In the genomic region with DNA sequence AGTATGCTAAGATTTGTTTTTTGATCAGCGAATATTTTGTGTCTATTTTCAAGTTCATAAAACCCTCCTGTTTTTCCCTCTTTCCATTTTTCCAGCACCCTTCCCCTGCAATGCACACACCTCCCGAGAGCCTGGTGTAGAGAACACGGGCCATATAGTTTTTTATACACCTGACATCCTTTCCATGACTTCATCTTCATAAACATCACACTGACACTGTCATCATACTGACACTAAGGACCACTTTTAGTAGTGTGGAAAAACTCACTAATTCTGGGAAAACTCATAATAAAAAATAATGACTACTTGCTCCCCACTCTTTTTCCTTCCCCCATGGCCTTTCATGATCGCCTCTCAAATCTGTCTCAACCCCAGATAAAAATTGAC, we compare ENCODE assay signal across 20 cellular contexts.
DNase-seq lines count a peak whose midpoint lies in the region; ATAC-seq and TF ChIP-seq lines count a peak whose summit lies in the region.
"Had no signal": no experiment of that assay in that cellular context is flagged by ENCODE, and none has a peak within 500 bp of the region (broad histone marks: within the 10 kb centered on the region; RNA-seq: fewer than 3 reads in every experiment).

No MANE protein-coding gene starts in this region.

- peak overlapping the region in 1 of 2 donors; percentile 51 for H3K4me3 Mint-ChIP-seq in activated T-cell treated with anti-CD3 and anti-CD28 coated beads, Interleukin-2, amount 50 U/mL, for 72 hours
- H3K4me3 Mint-ChIP-seq in chondrocyte (ENCODE audit: unreplicated experiment) (peak overlapping the region; percentile 32), nephron (peak overlapping the region in 1 of 3 experiments; percentile 7)
- H3K4me3 Mint-ChIP-seq: activated naive CD8-positive, alpha-beta T cell; CD8-positive, alpha-beta T cell; T-helper 2 cell treated with Interferon-gamma antibody and Interleukin-4, amounts not matched to agents 5 μg/mL and 100 μg/mL, for 36 hours had no signal

- no peaks in the 10 kb centered on the region for H3K27me3 ChIP-seq in thyroid gland
- H3K27me3 ChIP-seq in PC-3 (ENCODE audit: low read length): no peaks in the 10 kb centered on the region
- H3K27me3 ChIP-seq: gastroesophageal sphincter, neutrophil, transverse colon had no signal

- no peak for TF ChIP-seq POLR2A in thyroid gland (IDR thresholded peaks at IDR 0.05)

- POLR2A ChIA-PET in PC-3 (lab: Charles Lee; ENCODE audit: unreplicated experiment): interaction anchor here (0.7 kb wide), 1 partner anchor 989 kb away, joined by 3 read pairs; no protein-coding TSS in a partner anchor

- H3K9ac ChIP-seq in PC-3 (ENCODE audit: low read length): no peak overlapping the region

- no peaks in the 10 kb centered on the region for H3K27me3 Mint-ChIP-seq in activated T-cell treated with anti-CD3 and anti-CD28 coated beads, Interleukin-2, amount 50 U/mL, for 72 hours (ENCODE audit: low read depth)
- H3K27me3 Mint-ChIP-seq in chondrocyte (ENCODE audit: low read depth) (no peaks in the 10 kb centered on the region), nephron (ENCODE audit: low read depth) (no peaks in the 10 kb centered on the region)
- H3K27me3 Mint-ChIP-seq: activated naive CD8-positive, alpha-beta T cell had no signal

- H3K9me3 Mint-ChIP-seq in activated T-cell treated with anti-CD3 and anti-CD28 coated beads, Interleukin-2, amount 50 U/mL, for 72 hours: no peaks in the 10 kb centered on the region
- H3K9me3 Mint-ChIP-seq in chondrocyte (ENCODE audit: low read depth): no peaks in the 10 kb centered on the region
- H3K9me3 Mint-ChIP-seq in nephron: no peaks in the 10 kb centered on the region
- H3K9me3 Mint-ChIP-seq: CD8-positive, alpha-beta T cell; T-helper 2 cell treated with Interferon-gamma antibody and Interleukin-4, amounts not matched to agents 5 μg/mL and 100 μg/mL, for 36 hours had no signal

- H3K36me3 Mint-ChIP-seq in activated T-cell treated with anti-CD3 and anti-CD28 coated beads, Interleukin-2, amount 50 U/mL, for 72 hours (ENCODE audit: insufficient read depth in 2 of 2): no peaks in the 10 kb centered on the region
- no peaks in the 10 kb centered on the region for H3K36me3 Mint-ChIP-seq in chondrocyte (ENCODE audit: low read depth)
- peaks cover 22% of the 10 kb centered on the region for H3K36me3 Mint-ChIP-seq in nephron (ENCODE audit: low read depth)
- H3K36me3 Mint-ChIP-seq: activated naive CD8-positive, alpha-beta T cell had no signal

- no peaks in the 10 kb centered on the region for H3F3A ChIP-seq in PC-3 (ENCODE audit: low read length, unreplicated experiment)

- H3K4me3 ChIP-seq in thyroid gland (replicated peaks in 1 of 3): no peak overlapping the region
- H3K4me3 ChIP-seq in PC-3 (ENCODE audit: low read length): no peak overlapping the region
- H3K4me3 ChIP-seq: gastroesophageal sphincter, transverse colon had no signal

- H3K9me3 ChIP-seq in thyroid gland: no peaks in the 10 kb centered on the region
- no peaks in the 10 kb centered on the region for H3K9me3 ChIP-seq in PC-3 (ENCODE audit: low read length)
- H3K9me3 ChIP-seq: gastroesophageal sphincter, neutrophil, transverse colon had no signal

- H3K4me2 ChIP-seq in PC-3 (ENCODE audit: low read length): no peak overlapping the region

- peak overlapping the region; percentile 77 to 89 (median 86) for H3K27ac ChIP-seq in thyroid gland
- H3K27ac ChIP-seq in PC-3 (ENCODE audit: low read length): no peak overlapping the region
- H3K27ac ChIP-seq: gastroesophageal sphincter, neutrophil, transverse colon had no signal

- no peaks in the 10 kb centered on the region for H4K20me1 ChIP-seq in PC-3 (ENCODE audit: low read length)

- H2AFZ ChIP-seq in PC-3 (ENCODE audit: low read length): no peak overlapping the region

- TF ChIP-seq CTCF in chondrocyte (IDR thresholded peaks at IDR 0.05): no peak
- no peak for TF ChIP-seq CTCF in nephron (IDR thresholded peaks at IDR 0.05; ENCODE audit: unreplicated experiment in 3 of 3)
- TF ChIP-seq CTCF in thyroid gland (IDR thresholded peaks at IDR 0.05): no peak
- TF ChIP-seq CTCF in PC-3 (conservative IDR thresholded peaks at IDR 0.05; ENCODE audit: low read depth, low read length): no peak

- intact Hi-C loops in thyroid gland (cut with DNase I): no loop called here
- intact Hi-C loops in PC-3 (cut with micrococcal nuclease): no loop called here
- intact Hi-C loops in cardiac septum (cut with DNase I): no loop called here

- WGBS in thyroid gland, 2 donors: 65 to 76% methylated on average over 4 of the region's 4 CpGs

- H3K9me2 ChIP-seq in PC-3 (replicated peaks; ENCODE audit: low read length): no peaks in the 10 kb centered on the region

- H3K4me1 Mint-ChIP-seq in activated T-cell treated with anti-CD3 and anti-CD28 coated beads, Interleukin-2, amount 50 U/mL, for 72 hours (ENCODE audit: low read depth): peaks cover 13% of the 10 kb centered on the region
- H3K4me1 Mint-ChIP-seq in chondrocyte (ENCODE audit: low read depth) (peaks cover 17% of the 10 kb centered on the region), nephron (peaks cover 37% of the 10 kb centered on the region)

- H3K79me2 ChIP-seq in PC-3 (ENCODE audit: low read length): no peaks in the 10 kb centered on the region

- no TSS peak for BruUV-seq in PC-3 (replicated peaks; lab: Mats Ljungman, UMichigan)

- H3K36me3 ChIP-seq in thyroid gland (no peaks in the 10 kb centered on the region), PC-3 (ENCODE audit: low read depth, low read length) (no peaks in the 10 kb centered on the region)
- H3K36me3 ChIP-seq: neutrophil, transverse colon had no signal

- ATAC-seq in activated T-cell treated with anti-CD3 and anti-CD28 coated beads, Interleukin-2, amount 50 U/mL, for 72 hours (replicated peaks in 1 of 2): peak; percentile 36 to 64
- no peak for ATAC-seq in PC-3
- ATAC-seq: CD8-positive, alpha-beta T cell; gastroesophageal sphincter had no signal

- H3K4me1 ChIP-seq in thyroid gland (peaks cover 10 to 18% of the 10 kb centered on the region in 2 donors), PC-3 (ENCODE audit: insufficient read depth, low read length) (no peaks in the 10 kb centered on the region)
- H3K4me1 ChIP-seq: gastroesophageal sphincter, transverse colon had no signal

- peak overlapping the region; percentile 13 for H3K27ac Mint-ChIP-seq in activated T-cell treated with anti-CD3 and anti-CD28 coated beads, Interleukin-2, amount 50 U/mL, for 72 hours
- H3K27ac Mint-ChIP-seq in chondrocyte (ENCODE audit: unreplicated experiment): no peak overlapping the region
- peak overlapping the region in 2 of 3 experiments; percentile 10 to 86 for H3K27ac Mint-ChIP-seq in nephron
- H3K27ac Mint-ChIP-seq: activated naive CD8-positive, alpha-beta T cell; CD8-positive, alpha-beta T cell; T-helper 2 cell treated with Interferon-gamma antibody and Interleukin-4, amounts not matched to agents 5 μg/mL and 100 μg/mL, for 36 hours had no signal

- CTCF ChIA-PET in PC-3 (lab: Charles Lee): no interaction called here

- no peak for DNase-seq in activated T-cell treated with anti-CD3 and anti-CD28 coated beads, Interleukin-2, amount 50 U/mL, for 72 hours
- no peak for DNase-seq in activated T-cell treated with anti-CD3 and anti-CD28 coated beads, Interleukin-2, amount 50 U/mL, for 48 hours
- DNase-seq in chondrocyte (ENCODE audit: low spot score): no peak
- DNase-seq in thyroid gland: no peak
- DNase-seq in PC-3: no peak
- no peak for DNase-seq in cardiac septum (ENCODE audit: low spot score)
- no peak for DNase-seq in SIG-M5 treated with dmso at 0.1 percent for 504 hours (lab: John Stamatoyannopoulos, UW; ENCODE audit: unreplicated experiment)
- DNase-seq: activated CD4-positive, alpha-beta T cell treated with anti-CD3 and anti-CD28 coated beads for 4 hours; CD8-positive, alpha-beta T cell; cerebellar nuclear complex; NCI-H187 treated with DMSO at 0.1 percent for 48 hours; NCI-H510A; SHP77; stimulated activated CD4-positive, alpha-beta T cell treated with anti-CD3 and anti-CD28 coated beads, Interleukin-4, amount 100 ng/mL, for 4 hours; transverse colon had no signal
